24 cellular contexts compared by ENCODE assay signal in the genomic region with DNA sequence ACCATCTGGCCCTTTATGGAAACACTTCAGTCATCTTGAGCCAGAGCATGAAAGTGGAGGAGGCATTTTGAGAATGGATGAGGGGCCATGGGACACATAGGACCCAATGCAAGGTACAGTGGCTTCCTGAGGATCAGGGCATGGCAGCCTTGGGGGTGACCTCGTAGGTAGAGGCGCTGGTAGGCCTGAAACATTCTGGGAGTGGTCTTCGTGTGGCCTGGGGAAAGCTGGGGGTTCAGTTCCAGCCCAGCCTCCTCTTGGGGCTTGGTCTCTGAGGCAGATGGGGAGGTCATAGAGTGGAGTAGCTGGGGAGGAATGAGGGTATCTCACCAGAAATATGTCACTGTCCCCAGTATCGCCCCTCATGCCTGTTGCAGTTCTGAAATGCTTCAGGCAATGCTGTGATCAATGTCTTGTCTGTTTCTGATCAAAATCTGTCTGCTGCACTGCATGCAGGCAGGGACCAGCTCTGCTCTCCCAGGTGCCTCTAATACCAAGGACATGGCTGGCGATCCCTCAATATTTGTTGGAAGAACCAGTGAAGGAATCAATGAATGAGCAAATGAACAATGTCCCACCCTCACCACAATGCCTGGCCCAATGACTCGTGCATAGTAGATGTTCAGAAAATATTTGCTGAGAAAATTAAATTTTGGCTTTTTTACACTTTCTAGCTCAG.
DNase-seq lines count a peak whose midpoint lies in the region; ATAC-seq and TF ChIP-seq lines count a peak whose summit lies in the region.
"Had no signal": no experiment of that assay in that cellular context is flagged by ENCODE, and none has a peak within 500 bp of the region (broad histone marks: within the 10 kb centered on the region; RNA-seq: fewer than 3 reads in every experiment).

No MANE protein-coding gene starts in this region.

- no peak overlapping the region for H3K56ac ChIP-seq in mesendoderm (ENCODE audit: low read length)

- no peak overlapping the region for H3K23ac ChIP-seq in mesendoderm (ENCODE audit: low read length)

- H3K4me2 ChIP-seq in mesendoderm (ENCODE audit: low read length) = no peak overlapping the region

- H3K4ac ChIP-seq in mesendoderm (ENCODE audit: low read depth, low read length) = no peak overlapping the region

- H2AK5ac ChIP-seq in mesendoderm (ENCODE audit: low read length) = no peak overlapping the region

- no peak overlapping the region for H3K4me3 ChIP-seq in colonic mucosa
- no peak overlapping the region for H3K4me3 ChIP-seq in mesendoderm (ENCODE audit: low read length)
- H3K4me3 ChIP-seq: gastrocnemius medialis, right lobe of liver, uterus had no signal

- H3K4me1 ChIP-seq in colonic mucosa (no peaks in the 10 kb centered on the region), mesendoderm (ENCODE audit: control insufficient read depth, low read depth, low read length) (no peaks in the 10 kb centered on the region)
- H3K4me1 ChIP-seq: right lobe of liver, uterus had no signal

- POLR2A ChIA-PET in GM10248 (lab: Yijun Ruan, JAX) = no interaction called here

- H4K8ac ChIP-seq in mesendoderm (ENCODE audit: low read depth, low read length) = no peak overlapping the region

- intact Hi-C loops in colonic mucosa (cut with DNase I) = no loop called here

- H2BK15ac ChIP-seq in mesendoderm (replicated peaks; ENCODE audit: low read depth) = no peak overlapping the region

- CTCF ChIA-PET in GM10248 (lab: Yijun Ruan, JAX) = interaction anchor here (1.0 to 13.9 kb wide), 3 partner anchors 8 to 386 kb away, joined by 3 to 341 read pairs (median 17); no protein-coding TSS in a partner anchor

- H2BK5ac ChIP-seq in mesendoderm (ENCODE audit: low read length) = no peak overlapping the region

- H3K27me3 ChIP-seq in colonic mucosa = no peaks in the 10 kb centered on the region
- no peaks in the 10 kb centered on the region for H3K27me3 ChIP-seq in mesendoderm (ENCODE audit: insufficient read depth, low read length, poor library complexity)
- H3K27me3 ChIP-seq: gastrocnemius medialis, right lobe of liver, uterus had no signal

- TF ChIP-seq CTCF in GM10248 (IDR thresholded peaks at IDR 0.05; ENCODE audit: control extremely low read depth, extremely low read depth, low read depth, missing control alignments) (no peak), colonic mucosa (IDR thresholded peaks at IDR 0.05) (no peak)

- no peaks in the 10 kb centered on the region for H3K79me1 ChIP-seq in mesendoderm (ENCODE audit: low read length)

- no peak overlapping the region for H2BK120ac ChIP-seq in mesendoderm (ENCODE audit: low read depth, low read length)

- H3K27ac ChIP-seq in colonic mucosa = no peak overlapping the region
- H3K27ac ChIP-seq in mesendoderm (ENCODE audit: low read depth, low read length) = no peak overlapping the region
- H3K27ac ChIP-seq: gastrocnemius medialis, parathyroid adenoma, right lobe of liver, uterus had no signal

- no peak for ATAC-seq in GM19467 (IDR thresholded peaks at IDR 0.05; ENCODE audit: unreplicated experiment)
- ATAC-seq: activated CD8-positive, alpha-beta T cell treated with anti-CD3 and anti-CD28 coated beads for 36 hours; activated naive CD4-positive, alpha-beta T cell treated with anti-CD3 and anti-CD28 coated beads, Interleukin-2, amount 50 U/mL, for 72 hours; activated T-cell treated with anti-CD3 and anti-CD28 coated beads, Interleukin-2, amount 50 U/mL, for 4 hours; gastrocnemius medialis; naive thymus-derived CD8-positive, alpha-beta T cell had no signal

- no peak overlapping the region for H4K5ac ChIP-seq in mesendoderm (ENCODE audit: low read length)

- no peak overlapping the region for H3K18ac ChIP-seq in mesendoderm (ENCODE audit: low read length)

- no peaks in the 10 kb centered on the region for H3K9me3 ChIP-seq in colonic mucosa
- H3K9me3 ChIP-seq: gastrocnemius medialis, right lobe of liver, uterus had no signal

- H3K79me2 ChIP-seq in mesendoderm (ENCODE audit: control insufficient read depth, insufficient read depth, low read length) = no peaks in the 10 kb centered on the region
- H3K79me2 ChIP-seq: parathyroid adenoma had no signal

- no CpG with 5 or more reads among the region's 6 CpGs for WGBS in mesendoderm (ENCODE audit: extremely low coverage, insufficient coverage, low lambda C conversion rate)

- H3K36me3 ChIP-seq in colonic mucosa (no peaks in the 10 kb centered on the region), mesendoderm (ENCODE audit: control insufficient read depth, insufficient read depth, low read length) (no peaks in the 10 kb centered on the region)
- H3K36me3 ChIP-seq: gastrocnemius medialis, uterus had no signal

- H3K9ac ChIP-seq in colonic mucosa (ENCODE audit: low read depth in 2 of 2, low read length in 2 of 2) (no peak overlapping the region), mesendoderm (ENCODE audit: low read length) (no peak overlapping the region)
- H3K9ac ChIP-seq: parathyroid adenoma had no signal

- peak; percentile 2 for DNase-seq in 8988T
- peak; percentile 8 for DNase-seq in GM10248 (ENCODE audit: extremely low spot score)
- DNase-seq in colonic mucosa = peak; percentile 8
- DNase-seq in mesenteric fat pad (ENCODE audit: low spot score) = peak; percentile 76
- DNase-seq in mesendoderm = no peak
- no peak for DNase-seq in SIG-M5 (lab: John Stamatoyannopoulos, UW)
- no peak for DNase-seq in NCI-H774 (lab: John Stamatoyannopoulos, UW)
- DNase-seq: activated CD8-positive, alpha-beta T cell treated with anti-CD3 and anti-CD28 coated beads for 36 hours; activated T-cell treated with anti-CD3 and anti-CD28 coated beads, Interleukin-2, amount 50 U/mL, for 4 hours; CD4-positive, CD25-positive, alpha-beta regulatory T cell; effector CD8-positive, alpha-beta T cell; erythroblast; gastrocnemius medialis; HCEC 1CT; KG1; naive thymus-derived CD8-positive, alpha-beta T cell; NCI-H2171; NCI-H524 treated with DMSO at 0.1 percent for 48 hours; T1000; uterus had no signal

Comparison
In these comparisons a context has a peak if more than half of its experiments do, and no peak if none do; other contexts are left out.
1. DNase-seq: peak in 8988T (single experiment), GM10248 (single experiment), colonic mucosa (single experiment) and mesenteric fat pad (single experiment); none in mesendoderm (single experiment), SIG-M5 (single experiment) and NCI-H774 (single experiment).